In the genomic region with DNA sequence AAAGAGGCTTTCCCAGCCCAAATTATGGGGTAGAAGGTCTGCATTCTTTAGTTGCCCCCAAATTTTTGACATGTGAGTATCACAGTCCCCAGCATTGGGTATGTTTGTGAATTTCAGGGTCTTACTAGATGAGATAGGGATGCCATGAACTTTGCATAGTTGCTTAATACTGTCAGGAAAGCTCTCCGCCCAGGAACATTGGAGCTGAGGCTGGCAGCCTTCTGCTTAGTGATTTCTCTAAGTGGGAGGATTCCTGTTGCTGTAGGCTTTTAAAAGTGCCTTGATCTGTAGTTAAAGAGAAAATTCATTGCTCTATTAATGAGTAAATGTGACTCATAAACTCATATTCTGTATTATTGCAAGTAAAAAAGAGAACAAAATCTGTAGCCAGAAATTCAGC, we compare ENCODE assay signal across 27 cellular contexts.
"Had no signal": no experiment of that assay in that cellular context is flagged by ENCODE, and none has a peak within 500 bp of the region (broad histone marks: within the 10 kb centered on the region; RNA-seq: fewer than 3 reads in every experiment).

No MANE protein-coding gene starts in this region.

- H3K4me3 ChIP-seq: neural progenitor cell, pancreas, prostate gland, right lobe of liver, sigmoid colon, suprapubic skin, testis, tibial artery, transverse colon, upper lobe of right lung, uterus had no signal

- H3K27me3 ChIP-seq: neural progenitor cell, pancreas, right lobe of liver, sigmoid colon, suprapubic skin, testis, tibial artery, transverse colon, upper lobe of right lung, uterus had no signal

- H3K4me1 ChIP-seq: pancreas, prostate gland, right lobe of liver, sigmoid colon, suprapubic skin, testis, tibial artery, transverse colon, upper lobe of right lung, uterus had no signal

- H3K4me3 Mint-ChIP-seq: naive thymus-derived CD4-positive, alpha-beta T cell; natural killer cell; nephron; neural progenitor cell; stimulated activated memory B cell treated with anti-CD40 and anti-IgM and Interleukin-4, amounts not matched to agents 10 μg/mL and 1 μg/mL and 100 μg/mL, for 72 hours; stimulated activated naive CD8-positive, alpha-beta T cell treated with anti-CD3 and anti-CD28 coated beads, Interleukin-15, amount 100 ng/mL, for 72 hours; type B pancreatic cell had no signal

- H3K27ac Mint-ChIP-seq: naive thymus-derived CD4-positive, alpha-beta T cell; natural killer cell; nephron; neural progenitor cell; stimulated activated memory B cell treated with anti-CD40 and anti-IgM and Interleukin-4, amounts not matched to agents 10 μg/mL and 1 μg/mL and 100 μg/mL, for 72 hours; stimulated activated naive CD8-positive, alpha-beta T cell treated with anti-CD3 and anti-CD28 coated beads, Interleukin-15, amount 100 ng/mL, for 72 hours; type B pancreatic cell had no signal

- H3K27me3 Mint-ChIP-seq: naive thymus-derived CD4-positive, alpha-beta T cell; stimulated activated memory B cell treated with anti-CD40 and anti-IgM and Interleukin-4, amounts not matched to agents 10 μg/mL and 1 μg/mL and 100 μg/mL, for 72 hours; stimulated activated naive CD8-positive, alpha-beta T cell treated with anti-CD3 and anti-CD28 coated beads, Interleukin-15, amount 100 ng/mL, for 72 hours; type B pancreatic cell had no signal

- H3K36me3 Mint-ChIP-seq: naive thymus-derived CD4-positive, alpha-beta T cell; natural killer cell; neural progenitor cell; stimulated activated memory B cell treated with anti-CD40 and anti-IgM and Interleukin-4, amounts not matched to agents 10 μg/mL and 1 μg/mL and 100 μg/mL, for 72 hours; type B pancreatic cell had no signal

- H2AFZ ChIP-seq: neural progenitor cell had no signal

- ATAC-seq: naive thymus-derived CD4-positive, alpha-beta T cell; natural killer cell; pancreas; right cardiac atrium; right lobe of liver; stimulated activated memory B cell treated with anti-CD40 and anti-IgM and Interleukin-4, amounts not matched to agents 10 μg/mL and 1 μg/mL and 100 μg/mL, for 72 hours; stimulated activated naive CD8-positive, alpha-beta T cell treated with anti-CD3 and anti-CD28 coated beads, Interleukin-15, amount 100 ng/mL, for 72 hours; stimulated activated naive CD8-positive, alpha-beta T cell treated with anti-CD3 and anti-CD28 coated beads, Interleukin-15, Interleukin-2, amounts not matched to agents 100 U/mL and 50 U/mL, for 24 hours; upper lobe of right lung had no signal

- H3K36me3 ChIP-seq: neural progenitor cell, pancreas, prostate gland, right lobe of liver, sigmoid colon, suprapubic skin, tibial artery, transverse colon, upper lobe of right lung, uterus had no signal

- DNase-seq: naive thymus-derived CD4-positive, alpha-beta T cell; natural killer cell; occipital lobe; pancreas; right cardiac atrium; right lobe of liver; sigmoid colon; small intestine; stimulated activated CD4-positive, alpha-beta T cell treated with anti-CD3 and anti-CD28 coated beads, Interleukin-1b, Interleukin-23, amount 100 ng/mL, for 48 hours; stimulated activated CD4-positive, alpha-beta T cell treated with anti-CD3 and anti-CD28 coated beads, Interleukin-4, amount 100 ng/mL, for 1 hour; stimulated activated CD4-positive, alpha-beta T cell treated with anti-CD3 and anti-CD28 coated beads, Interleukin-4, amount 100 ng/mL, for 4 hours; stimulated activated CD8-positive, alpha-beta memory T cell treated with anti-CD3 and anti-CD28 coated beads, Interleukin-4, amount 100 ng/mL, for 48 hours; stimulated activated naive CD4-positive, alpha-beta T cell; stimulated activated naive CD8-positive, alpha-beta T cell treated with anti-CD3 and anti-CD28 coated beads, Interleukin-15, amount 100 ng/mL, for 72 hours; stimulated activated naive CD8-positive, alpha-beta T cell treated with anti-CD3 and anti-CD28 coated beads, Interleukin-15, Interleukin-2, amounts not matched to agents 100 U/mL and 50 U/mL, for 24 hours; substantia nigra; testis; tibial artery; transverse colon; upper lobe of right lung; uterus had no signal

- H3K4me2 ChIP-seq: neural progenitor cell had no signal

- H3K27ac ChIP-seq: neural progenitor cell, pancreas, prostate gland, right lobe of liver, sigmoid colon, suprapubic skin, testis, tibial artery, transverse colon, upper lobe of right lung, uterus had no signal

- H3K4me1 Mint-ChIP-seq: naive thymus-derived CD4-positive, alpha-beta T cell; natural killer cell; nephron; neural progenitor cell; stimulated activated memory B cell treated with anti-CD40 and anti-IgM and Interleukin-4, amounts not matched to agents 10 μg/mL and 1 μg/mL and 100 μg/mL, for 72 hours; stimulated activated naive CD8-positive, alpha-beta T cell treated with anti-CD3 and anti-CD28 coated beads, Interleukin-15, amount 100 ng/mL, for 72 hours had no signal
